Comparison of ENCODE assay signal across 29 cellular contexts in the genomic region with DNA sequence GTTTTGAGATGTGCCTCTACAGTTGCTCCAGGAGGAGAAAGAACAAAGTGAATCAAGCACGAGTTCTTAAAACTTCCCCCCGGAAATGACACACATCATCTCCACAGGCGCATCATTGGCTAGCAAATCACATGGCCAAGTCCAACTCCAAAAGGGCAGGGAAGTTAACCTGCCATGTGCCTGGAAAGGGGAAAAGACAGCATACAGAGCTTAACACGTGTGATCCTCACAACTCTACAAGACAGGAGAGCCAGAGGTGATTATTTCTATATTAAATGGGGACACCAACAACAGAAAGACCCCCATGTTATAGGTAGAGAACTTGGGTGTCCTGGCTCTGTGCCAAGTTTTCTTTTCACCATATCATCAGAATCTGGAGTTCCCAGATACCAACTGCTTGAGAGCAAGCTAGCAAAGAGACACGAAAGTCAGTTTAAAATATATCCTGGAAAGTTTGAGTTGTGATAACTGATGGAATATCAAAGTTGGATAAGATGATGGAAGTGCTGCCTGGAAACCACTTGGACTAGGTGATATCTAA.
DNase-seq lines count a peak whose midpoint lies in the region; ATAC-seq, FAIRE-seq and TF ChIP-seq lines count a peak whose summit lies in the region.
"Had no signal": no experiment of that assay in that cellular context is flagged by ENCODE, and none has a peak within 500 bp of the region (broad histone marks: within the 10 kb centered on the region; RNA-seq: fewer than 3 reads in every experiment).

No MANE protein-coding gene starts in this region.

- no peaks in the 10 kb centered on the region for H3K27me3 Mint-ChIP-seq in osteocyte (ENCODE audit: unreplicated experiment)
- H3K27me3 Mint-ChIP-seq: CD4-positive, alpha-beta memory T cell; CD4-positive, CD25-positive, alpha-beta regulatory T cell had no signal

- in situ Hi-C loops in K562 (cut with MboI): no loop called here

- FAIRE-seq in K562 (lab: Jason Lieb, UNC): no peak
- FAIRE-seq: A204.1, GM12878, GM12892, GM18507, GM19239 had no signal

- CTCF ChIA-PET in HEK293 (lab: Yijun Ruan, JAX): interaction anchor here (1.6 kb wide), 2 partner anchors 18 to 292 kb away, joined by 4 to 5 read pairs; no protein-coding TSS in a partner anchor
- CTCF ChIA-PET in K562 (lab: Yijun Ruan, JAX; ENCODE audit: low intra/inter-chr PET ratio): no interaction called here

- no peak overlapping the region for H4K12ac ChIP-seq in trophoblast cell (ENCODE audit: low read depth, low read length)

- DNase-seq in HT1080 (ENCODE audit: low read depth) (peak; percentile 3), K562 (ENCODE audit: extremely low read depth in 1 of 4, low spot score in 3 of 4) (no peak), osteocyte (ENCODE audit: extremely low spot score, unreplicated experiment) (peak; percentile 6), posterior cingulate gyrus (no peak), trophoblast cell (no peak)
- DNase-seq: 8988T; ACHN; BE2C; C1 segment of cervical spinal cord; CD4-positive, alpha-beta memory T cell; CD4-positive, CD25-positive, alpha-beta regulatory T cell; CD8-positive, alpha-beta memory T cell; COR-L47; DMS 273 treated with DMSO at 0.1 percent for 48 hours; DMS153; DMS53; DMS79; DND-41; EL; GDM1 had no signal

- H3K14ac ChIP-seq in trophoblast cell (ENCODE audit: low read length): no peak overlapping the region

- H3K4me2 ChIP-seq in K562 (ENCODE audit: insufficient read depth, low read length): no peak overlapping the region
- H3K4me2 ChIP-seq in trophoblast cell (ENCODE audit: low read length): no peak overlapping the region
- H3K4me2 ChIP-seq: BLaER1 had no signal

- H3K79me1 ChIP-seq in trophoblast cell (ENCODE audit: low read length): no peaks in the 10 kb centered on the region

- intact Hi-C loops in K562 (cut with micrococcal nuclease) (loop anchor here (10.0 kb wide), 1 partner anchor 373 kb away; no protein-coding TSS in a partner anchor), posterior cingulate gyrus (cut with DNase I) (no loop called here)

- no peak for TF ChIP-seq EP300 in K562 (IDR thresholded peaks at IDR 0.05; ENCODE audit: low read length)

- no peaks in the 10 kb centered on the region for H3K36me3 Mint-ChIP-seq in osteocyte (ENCODE audit: unreplicated experiment)
- H3K36me3 Mint-ChIP-seq: CD14-positive monocyte; CD4-positive, CD25-positive, alpha-beta regulatory T cell had no signal

- no TSS peak for BruUV-seq in K562 (replicated peaks; lab: Mats Ljungman, UMichigan)

- no peak overlapping the region for H3K18ac ChIP-seq in trophoblast cell (ENCODE audit: low read length)

- H2BK5ac ChIP-seq in trophoblast cell (ENCODE audit: low read depth, low read length, poor library complexity): no peak overlapping the region

- peaks cover 26% of the 10 kb centered on the region for H3K9me3 Mint-ChIP-seq in osteocyte (ENCODE audit: unreplicated experiment)

- H3K4me1 ChIP-seq in HEK293 (ENCODE audit: control insufficient read depth, insufficient read depth, low read length): no peaks in the 10 kb centered on the region
- H3K4me1 ChIP-seq in K562 (replicated peaks in 1 of 2; ENCODE audit: control insufficient read depth in 2 of 2, insufficient read depth in 2 of 2, low read length in 2 of 2): no peaks in the 10 kb centered on the region
- no peaks in the 10 kb centered on the region for H3K4me1 ChIP-seq in trophoblast cell (ENCODE audit: control insufficient read depth in 1 of 2, insufficient read depth in 2 of 2, low read length in 2 of 2)
- H3K4me1 ChIP-seq: BE2C had no signal

- POLR2A ChIA-PET in HEK293 (lab: Yijun Ruan, JAX): no interaction called here
- POLR2A ChIA-PET in K562 (lab: Yijun Ruan, JAX): interaction anchor here (0.6 to 0.7 kb wide), 2 partner anchors 14 to 466 kb away, joined by 3 to 4 read pairs; no protein-coding TSS in a partner anchor

- no peaks in the 10 kb centered on the region for H4K20me1 ChIP-seq in K562 (replicated peaks; ENCODE audit: control insufficient read depth, insufficient read depth, low read length)
- H4K20me1 ChIP-seq: BLaER1 had no signal

- H3K4me1 Mint-ChIP-seq in osteocyte (ENCODE audit: unreplicated experiment): no peaks in the 10 kb centered on the region
- H3K4me1 Mint-ChIP-seq: CD14-positive monocyte; CD4-positive, alpha-beta memory T cell; CD4-positive, CD25-positive, alpha-beta regulatory T cell; CD8-positive, alpha-beta memory T cell had no signal

- H2AK5ac ChIP-seq in trophoblast cell (ENCODE audit: low read length): no peak overlapping the region

- no peak overlapping the region for H3K23ac ChIP-seq in trophoblast cell (ENCODE audit: low read length)

- 2% methylated on average over 5 of the region's 5 CpGs for WGBS in K562 (ENCODE audit: insufficient coverage, low coverage, missing lambda C conversion rate)
- WGBS in trophoblast cell (ENCODE audit: extremely low coverage, insufficient coverage, insufficient read length): no CpG with 5 or more reads among the region's 5 CpGs

- H2AFZ ChIP-seq in K562 (ENCODE audit: low read depth, low read length): no peak overlapping the region
- H2AFZ ChIP-seq in trophoblast cell (ENCODE audit: insufficient read depth, low read length, poor library complexity): no peak overlapping the region

- H3K4me3 ChIP-seq in HEK293 (ENCODE audit: low read depth, low read length) (no peak overlapping the region), K562 (no peak overlapping the region), trophoblast cell (ENCODE audit: low read depth, low read length) (no peak overlapping the region)
- H3K4me3 ChIP-seq: BLaER1, GM12878 had no signal

- ATAC-seq in K562 (no peak), GM18870 (IDR thresholded peaks at IDR 0.05; ENCODE audit: unreplicated experiment) (no peak)
- ATAC-seq: GM12878 had no signal

- no peak overlapping the region for H3K27ac Mint-ChIP-seq in osteocyte (ENCODE audit: unreplicated experiment)
- H3K27ac Mint-ChIP-seq: CD14-positive monocyte; CD4-positive, alpha-beta memory T cell; CD4-positive, CD25-positive, alpha-beta regulatory T cell; CD8-positive, alpha-beta memory T cell had no signal

- H3K79me2 ChIP-seq in K562 (ENCODE audit: control insufficient read depth, insufficient read depth, low read length): no peaks in the 10 kb centered on the region
- no peaks in the 10 kb centered on the region for H3K79me2 ChIP-seq in trophoblast cell (ENCODE audit: control insufficient read depth, insufficient read depth, low read length, poor library complexity)

- H3K27me3 ChIP-seq in K562 (ENCODE audit: control insufficient read depth in 2 of 2, insufficient read depth in 2 of 2, low read length in 2 of 2) (peaks cover 0 to 3% of the 10 kb centered on the region in 2 experiments; a peak in 1 of 5 replicates), trophoblast cell (ENCODE audit: insufficient read depth, low read length) (no peaks in the 10 kb centered on the region)
- H3K27me3 ChIP-seq: BE2C, BLaER1 had no signal

- no peak for TF ChIP-seq RAD21 in K562 (CRISPR knock-in tag; conservative IDR thresholded peaks at IDR 0.05 in 1 of 2, IDR thresholded peaks at IDR 0.05 in 1 of 2)

- no peak overlapping the region for H4K8ac ChIP-seq in trophoblast cell (ENCODE audit: low read depth, low read length)

- TF ChIP-seq POLR2A in K562 (conservative IDR thresholded peaks at IDR 0.05): no peak

- H3K4ac ChIP-seq in trophoblast cell (ENCODE audit: low read depth, low read length): no peak overlapping the region

- H3K9me1 ChIP-seq in K562 (ENCODE audit: control insufficient read depth, insufficient read depth, low read length): no peaks in the 10 kb centered on the region

- H2BK12ac ChIP-seq in trophoblast cell (ENCODE audit: low read length): no peak overlapping the region

- no peak overlapping the region for H2BK120ac ChIP-seq in trophoblast cell (ENCODE audit: insufficient read depth, low read length, poor library complexity)

- H3K9me3 ChIP-seq in HEK293 (ENCODE audit: control insufficient read depth, insufficient read depth, low read depth, low read length): no peaks in the 10 kb centered on the region; the same call in 1 of the 2 replicates
- no peaks in the 10 kb centered on the region for H3K9me3 ChIP-seq in K562 (replicated peaks; ENCODE audit: control insufficient read depth, insufficient read depth, low read depth, low read length)
- H3K9me3 ChIP-seq in trophoblast cell (ENCODE audit: insufficient read depth, low read depth, low read length): no peaks in the 10 kb centered on the region
- H3K9me3 ChIP-seq: BLaER1 had no signal

- no peak overlapping the region for H4K91ac ChIP-seq in trophoblast cell (ENCODE audit: low read depth, low read length)

- H3K4me3 Mint-ChIP-seq in osteocyte (ENCODE audit: unreplicated experiment): no peak overlapping the region
- H3K4me3 Mint-ChIP-seq: CD14-positive monocyte; CD4-positive, alpha-beta memory T cell; CD4-positive, CD25-positive, alpha-beta regulatory T cell; CD8-positive, alpha-beta memory T cell had no signal

- TF ChIP-seq CTCF in HEK293 (tag by site-specific recombination; IDR thresholded peaks at IDR 0.05): no peak
- TF ChIP-seq CTCF in K562 (IDR thresholded peaks at IDR 0.05 in 2 of 3, conservative IDR thresholded peaks at IDR 0.05 in 1 of 3; ENCODE audit: insufficient read depth in 2 of 3, low read depth in 1 of 3, low read length in 3 of 3): no peak
- TF ChIP-seq CTCF in osteocyte (IDR thresholded peaks at IDR 0.05): no peak

- H3K36me3 ChIP-seq in HEK293 (ENCODE audit: control insufficient read depth in 2 of 2, insufficient read depth in 1 of 2, low read length in 2 of 2) (no peaks in the 10 kb centered on the region), K562 (ENCODE audit: control insufficient read depth, insufficient read depth, low read length) (no peaks in the 10 kb centered on the region), trophoblast cell (ENCODE audit: control insufficient read depth in 1 of 2, insufficient read depth in 2 of 2, low read length in 2 of 2) (no peaks in the 10 kb centered on the region)
- H3K36me3 ChIP-seq: BE2C, BLaER1 had no signal

- H3K27ac ChIP-seq in HEK293 (ENCODE audit: extremely low read depth, low read depth, low read length): no peak overlapping the region
- no peak overlapping the region for H3K27ac ChIP-seq in K562 (ENCODE audit: extremely low read depth, low read depth, low read length)
- H3K27ac ChIP-seq in trophoblast cell (ENCODE audit: low read depth, low read length): no peak overlapping the region
- H3K27ac ChIP-seq: BLaER1 had no signal

- H3K9ac ChIP-seq in K562 (ENCODE audit: insufficient read depth in 1 of 2, low read depth in 2 of 2, low read length in 2 of 2) (no peak overlapping the region), trophoblast cell (ENCODE audit: low read length) (no peak overlapping the region)
- H3K9ac ChIP-seq: BLaER1 had no signal

TF ChIP-seq in K562, 482 proteins besides CTCF, POLR2A, EP300 and RAD21:
- TF ChIP-seq CBFA2T2 (conservative IDR thresholded peaks at IDR 0.05) (no peak), SMARCB1 (IDR thresholded peaks at IDR 0.05; ENCODE audit: insufficient read length, low read depth) (no peak), NFIX (CRISPR knock-in tag; IDR thresholded peaks at IDR 0.05; ENCODE audit: low read depth) (peak; percentile 94), BHLHE40 (IDR thresholded peaks at IDR 0.05; ENCODE audit: low read length) (no peak), NFIC (IDR thresholded peaks at IDR 0.05) (peak; percentile 93), ZNF175 (CRISPR knock-in tag; IDR thresholded peaks at IDR 0.05; ENCODE audit: low read depth) (no peak)
TF ChIP-seq in K562: peak in this region for 2.

Comparison
In these comparisons a context has a peak if more than half of its experiments do, and no peak if none do; other contexts are left out.
1. DNase-seq: peak in HT1080 (single experiment) and osteocyte (single experiment); none in K562 (0 of 4), posterior cingulate gyrus (0 of 10) and trophoblast cell (0 of 2).
2. Of the 44 proteins assayed by ChIP-seq in both K562 and HEK293: peak only in K562: none; only in HEK293: ZNF830; in both: none; in neither: 43.